ENCODE assay signal across 26 cellular contexts in the genomic region with DNA sequence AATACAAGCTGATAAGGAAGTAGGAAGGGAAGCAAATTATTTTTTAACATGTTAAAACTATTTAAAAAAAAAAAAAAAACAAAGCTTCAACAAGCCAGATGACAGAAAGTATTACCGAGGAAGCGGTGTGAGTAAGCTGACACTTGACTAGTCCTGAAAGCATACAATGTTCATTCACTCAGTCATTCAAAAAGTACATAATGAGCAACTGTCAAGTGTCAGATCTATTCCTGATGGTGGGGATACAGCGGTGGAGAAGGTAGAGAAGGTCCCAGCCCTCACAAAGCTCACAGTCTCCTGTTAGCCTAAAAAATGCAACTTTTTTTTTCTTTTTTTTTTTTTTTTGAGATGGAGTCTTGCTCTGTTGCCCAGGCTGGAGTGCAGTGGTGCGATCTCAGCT.
"Had no signal": no experiment of that assay in that cellular context is flagged by ENCODE, and none has a peak within 500 bp of the region (broad histone marks: within the 10 kb centered on the region; RNA-seq: fewer than 3 reads in every experiment).

No MANE protein-coding gene starts in this region.

- ATAC-seq: esophagus mucosa had no signal

- DNase-seq: activated CD4-positive, alpha-beta memory T cell treated with anti-CD3 and anti-CD28 coated beads, Interleukin-2, amount 10 ng/mL, durations not matched to agents 7 days and 5 days; activated CD4-positive, alpha-beta T cell treated with anti-CD3 and anti-CD28 coated beads for 1 hour; activated CD4-positive, alpha-beta T cell treated with anti-CD3 and anti-CD28 coated beads for 4 hours; activated CD4-positive, alpha-beta T cell treated with anti-CD3 and anti-CD28 coated beads, Interleukin-2, amount 10 ng/mL, durations not matched to agents 7 days and 5 days; activated CD4-positive, alpha-beta T cell treated with anti-CD3 and anti-CD28 coated beads, Interleukin-2, amount 50 U/mL, for 4 hours; activated CD4-positive, CD25-positive, alpha-beta regulatory T cell; activated CD8-positive, alpha-beta memory T cell treated with anti-CD3 and anti-CD28 coated beads, Interleukin-2, amount 50 U/mL, for 48 hours; activated gamma-delta T cell; activated naive CD4-positive, alpha-beta T cell; activated naive CD4-positive, alpha-beta T cell treated with anti-CD3 and anti-CD28 coated beads, Interleukin-2, amount 10 ng/mL, durations not matched to agents 7 days and 5 days; activated naive CD8-positive, alpha-beta T cell treated with anti-CD3 and anti-CD28 coated beads, Interleukin-2, amount 10 ng/mL, durations not matched to agents 7 days and 5 days; activated T-cell treated with anti-CD3 and anti-CD28 coated beads for 4 hours; activated T-cell treated with anti-CD3 and anti-CD28 coated beads, Interleukin-2, amount 50 U/mL, for 24 hours; activated T-cell treated with anti-CD3 and anti-CD28 coated beads, Interleukin-2, amount 50 U/mL, for 72 hours; central memory CD4-positive, alpha-beta T cell; cerebellar nuclear complex; colonic mucosa; effector memory CD4-positive, alpha-beta T cell; endodermal cell; foreskin fibroblast; head of caudate nucleus; hippocampal formation had no signal

- H3K4me3 ChIP-seq: ascending aorta, breast epithelium, cardiac muscle cell, colonic mucosa had no signal
